Comparison of ENCODE assay signal across 9 cellular contexts in genomic region chr17:4444782-4445473, GRCh38. TPM values are rescaled to one million over a fixed set of nuclear protein-coding genes. Genes with fewer than 3 reads are reported as not detected.
DNase-seq lines count a peak whose midpoint lies in the region; ATAC-seq, FAIRE-seq and TF ChIP-seq lines count a peak whose summit lies in the region.
"Had no signal": no experiment of that assay in that cellular context is flagged by ENCODE, and none has a peak within 500 bp of the region (broad histone marks: within the 10 kb centered on the region; RNA-seq: fewer than 3 reads in every experiment).

No MANE protein-coding gene starts in this region.

- no peak for TF ChIP-seq CTCF in A549 (IDR thresholded peaks at IDR 0.05)
- TF ChIP-seq CTCF in LNCaP clone FGC (IDR thresholded peaks at IDR 0.05; ENCODE audit: control insufficient read depth, extremely low read depth, insufficient read depth), result no peak
- TF ChIP-seq CTCF in left lung (IDR thresholded peaks at IDR 0.05), result no peak
- TF ChIP-seq CTCF in omental fat pad (IDR thresholded peaks at IDR 0.05), result no peak

- no peak for TF ChIP-seq POLR2A in A549 (IDR thresholded peaks at IDR 0.05; ENCODE audit: low read length)

- H3K36me3 ChIP-seq in adipocyte (ENCODE audit: control insufficient read depth, insufficient read depth, low read length, severe bottlenecking) (no peaks in the 10 kb centered on the region), left lung (no peaks in the 10 kb centered on the region)
- H3K36me3 ChIP-seq: SJSA1 had no signal

- H3K9ac ChIP-seq in adipocyte (ENCODE audit: low read length), result no peak overlapping the region

- H3K4me1 ChIP-seq in A549 (peaks cover 6% of the 10 kb centered on the region), adipocyte (ENCODE audit: control insufficient read depth, insufficient read depth, low read length) (peaks cover 6% of the 10 kb centered on the region), left lung (peaks cover 14 to 18% of the 10 kb centered on the region in 2 donors)
- H3K4me1 ChIP-seq: SJSA1 had no signal

- ATAC-seq in A549 (peak; percentile 52 to 61; a peak in 3 of 6 replicates), left lung (peak; percentile 77), omental fat pad (ENCODE audit: low FRiP score) (no peak)

- CTCF ChIA-PET in A549 (lab: Yijun Ruan, JAX), result interaction anchor here (0.6 to 13.1 kb wide), 11 partner anchors 9 to 995 kb away, joined by 3 to 126 read pairs (median 4); no protein-coding TSS in a partner anchor

- 73% methylated on average over 18 of the region's 18 CpGs for WGBS in A549 (ENCODE audit: missing lambda C conversion rate)

- intact Hi-C loops in left lung (cut with DNase I), result no loop called here

- POLR2A ChIA-PET in A549 (lab: Yijun Ruan, JAX), result interaction anchor here (0.6 to 0.9 kb wide), 3 partner anchors 9 to 301 kb away, joined by 3 to 6 read pairs (median 3); no protein-coding TSS in a partner anchor

- peaks cover 21% of the 10 kb centered on the region for H3K27me3 ChIP-seq in adipocyte (replicated peaks; ENCODE audit: control insufficient read depth, insufficient read depth, low read length)
- no peaks in the 10 kb centered on the region for H3K27me3 ChIP-seq in left lung
- H3K27me3 ChIP-seq: SJSA1 had no signal

- peak overlapping the region in 1 of 2 experiments; percentile 62; a peak in 2 of 6 replicates for H3K27ac ChIP-seq in A549
- no peak overlapping the region for H3K27ac ChIP-seq in left lung
- H3K27ac ChIP-seq: SJSA1 had no signal

- no peak overlapping the region for H3K4me2 ChIP-seq in A549

- no peak for TF ChIP-seq EP300 in A549 (IDR thresholded peaks at IDR 0.05)

- DNase-seq in A549 (ENCODE audit: low read depth in 1 of 2, low spot score in 1 of 2) (peak in 1 of 2 experiments; percentile 37), LNCaP clone FGC (ENCODE audit: low read depth) (peak; percentile 34), adipocyte (ENCODE audit: low read depth) (peak; percentile 9), left lung (peak; percentile 65 to 82), NCI-H510A (lab: John Stamatoyannopoulos, UW) (no peak), 8988T (no peak), COR-L47 (lab: John Stamatoyannopoulos, UW) (no peak), omental fat pad (ENCODE audit: low spot score) (no peak)

- H3K9me3 ChIP-seq in A549, result no peaks in the 10 kb centered on the region
- H3K9me3 ChIP-seq in adipocyte (ENCODE audit: control insufficient read depth, low read length), result no peaks in the 10 kb centered on the region
- no peaks in the 10 kb centered on the region for H3K9me3 ChIP-seq in left lung
- H3K9me3 ChIP-seq: SJSA1 had no signal

- no peak for TF ChIP-seq RAD21 in A549 (conservative IDR thresholded peaks at IDR 0.05 in 1 of 2, IDR thresholded peaks at IDR 0.05 in 1 of 2)

- FAIRE-seq in A549 (lab: Jason Lieb, UNC), result no peak

- H3K4me3 ChIP-seq in A549, result no peak overlapping the region
- H3K4me3 ChIP-seq in LNCaP clone FGC (ENCODE audit: low read depth, low read length), result no peak overlapping the region
- H3K4me3 ChIP-seq in adipocyte (ENCODE audit: low read length), result no peak overlapping the region
- no peak overlapping the region for H3K4me3 ChIP-seq in left lung
- H3K4me3 ChIP-seq: SJSA1 had no signal

TF ChIP-seq in A549, 52 proteins besides CTCF, POLR2A, EP300 and RAD21:
- TF ChIP-seq ZNF302 (CRISPR knock-in tag; IDR thresholded peaks at IDR 0.05) (no peak), PBX3 (IDR thresholded peaks at IDR 0.05) (no peak), MAZ (IDR thresholded peaks at IDR 0.05; ENCODE audit: borderline replicate concordance, low read depth, low read length) (no peak), JUNB (IDR thresholded peaks at IDR 0.05) (no peak), CHD2 (IDR thresholded peaks at IDR 0.05; ENCODE audit: low read length, partially characterized antibody) (no peak), BCL3 (IDR thresholded peaks at IDR 0.05) (no peak), JUN (IDR thresholded peaks at IDR 0.05) (no peak), KDM5A (IDR thresholded peaks at IDR 0.05) (no peak), FOSB (CRISPR knock-in tag; IDR thresholded peaks at IDR 0.05) (no peak), FOXS1 (CRISPR knock-in tag; IDR thresholded peaks at IDR 0.05) (no peak), BHLHE40 (IDR thresholded peaks at IDR 0.05; ENCODE audit: low read depth, low read length) (no peak), ESRRA (IDR thresholded peaks at IDR 0.05; ENCODE audit: borderline replicate concordance, low read length) (no peak), ZC3H11A (IDR thresholded peaks at IDR 0.05) (no peak), ELK1 (IDR thresholded peaks at IDR 0.05; ENCODE audit: low read depth, low read length) (no peak), HMGXB4 (CRISPR knock-in tag; IDR thresholded peaks at IDR 0.05; ENCODE audit: borderline replicate concordance) (no peak)
TF ChIP-seq in A549: peak in this region for 0.

RNA-seq across cellular contexts. Expression of gene SPNS3, which starts 11.2 kb away (rescaled TPM):
- polyA plus RNA-seq in A549 (2011; rRNA removed) (not detected in 2 replicates), A549 (2017; fragmentation: RNase III; extraction: RNeasy Plus Mini Kit Qiagen cat#74134 plus additional on column Dnase treatment) (not detected in 3 replicates)
- 0.03 TPM in 1 of 2 replicates, not detected in the other for polyA plus RNA-seq in A549 (2012; cell fraction: cytosol; rRNA removed)
- polyA plus RNA-seq in A549 (2012; cell fraction: nucleus; rRNA removed), result 0.02 TPM in 1 of 2 replicates, not detected in the other
- polyA minus RNA-seq in A549 (2011; rRNA and poly(A)+ RNA removed), result not detected in 2 replicates
- total RNA-seq in left lung (under 1 TPM in 1 of 2 donors, not detected in 1; 0.55 TPM), omental fat pad (1 to 10 TPM in 1 of 4 donors, under 1 TPM in 1, not detected in 2; 0.47 to 1.0 TPM)
- total RNA-seq: SJSA1 had no signal

RNA-seq across cellular contexts. Expression of gene SPNS2, which starts 53.8 kb away (rescaled TPM):
- 0.25 and 0.27 TPM in 2 replicates for polyA plus RNA-seq in A549 (2011; rRNA removed)
- polyA plus RNA-seq in A549 (2012; cell fraction: cytosol; rRNA removed), result 0.03 and 0.09 TPM in 2 replicates
- polyA plus RNA-seq in A549 (2012; cell fraction: nucleus; rRNA removed), result 0.05 and 0.11 TPM in 2 replicates
- 0.13 to 0.46 TPM (median 0.38 TPM) in 3 replicates for polyA plus RNA-seq in A549 (2017; fragmentation: RNase III; extraction: RNeasy Plus Mini Kit Qiagen cat#74134 plus additional on column Dnase treatment)
- 0.29 and 1.3 TPM in 2 replicates for polyA minus RNA-seq in A549 (2011; rRNA and poly(A)+ RNA removed)
- 10 to 100 TPM; 36.7 to 52.4 TPM for total RNA-seq in left lung
- total RNA-seq in omental fat pad, result 10 to 100 TPM in 3 of 4 donors, 1 to 10 TPM in 1; 6.0 to 46.0 (median 22.6) TPM

Comparison
In these comparisons a context has a peak if more than half of its experiments do, and no peak if none do; other contexts are left out.
1. DNase-seq: peak in LNCaP clone FGC (single experiment), adipocyte (single experiment) and left lung (2 of 2); none in NCI-H510A (single experiment), 8988T (single experiment), COR-L47 (single experiment) and omental fat pad (single experiment).